1 cellular context compared by ENCODE assay signal in the genomic region with DNA sequence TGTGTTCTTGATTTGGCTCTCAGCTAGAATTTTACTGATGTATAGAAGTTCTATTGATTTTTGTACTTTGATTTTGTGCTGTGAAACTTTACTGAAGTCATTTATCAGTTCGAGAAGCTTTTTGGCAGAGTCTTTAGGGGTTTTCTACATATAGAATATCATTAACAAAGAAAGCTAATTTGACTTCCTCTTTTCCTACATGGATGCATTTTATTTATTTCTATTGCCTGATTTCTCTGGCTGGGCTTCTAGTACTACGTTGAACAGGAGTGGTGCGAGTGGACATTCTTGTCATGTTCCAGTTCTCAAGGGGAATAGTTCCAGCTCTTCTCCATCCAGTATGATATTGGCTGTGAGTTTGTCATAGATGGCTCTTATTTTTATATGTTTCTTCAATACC.
TF ChIP-seq lines count a peak whose summit lies in the region.

No MANE protein-coding gene starts in this region.

TF ChIP-seq in GM12878, 131 proteins besides CTCF, POLR2A, EP300 and RAD21 (continued from another document):
- TF ChIP-seq, protein P1, sequence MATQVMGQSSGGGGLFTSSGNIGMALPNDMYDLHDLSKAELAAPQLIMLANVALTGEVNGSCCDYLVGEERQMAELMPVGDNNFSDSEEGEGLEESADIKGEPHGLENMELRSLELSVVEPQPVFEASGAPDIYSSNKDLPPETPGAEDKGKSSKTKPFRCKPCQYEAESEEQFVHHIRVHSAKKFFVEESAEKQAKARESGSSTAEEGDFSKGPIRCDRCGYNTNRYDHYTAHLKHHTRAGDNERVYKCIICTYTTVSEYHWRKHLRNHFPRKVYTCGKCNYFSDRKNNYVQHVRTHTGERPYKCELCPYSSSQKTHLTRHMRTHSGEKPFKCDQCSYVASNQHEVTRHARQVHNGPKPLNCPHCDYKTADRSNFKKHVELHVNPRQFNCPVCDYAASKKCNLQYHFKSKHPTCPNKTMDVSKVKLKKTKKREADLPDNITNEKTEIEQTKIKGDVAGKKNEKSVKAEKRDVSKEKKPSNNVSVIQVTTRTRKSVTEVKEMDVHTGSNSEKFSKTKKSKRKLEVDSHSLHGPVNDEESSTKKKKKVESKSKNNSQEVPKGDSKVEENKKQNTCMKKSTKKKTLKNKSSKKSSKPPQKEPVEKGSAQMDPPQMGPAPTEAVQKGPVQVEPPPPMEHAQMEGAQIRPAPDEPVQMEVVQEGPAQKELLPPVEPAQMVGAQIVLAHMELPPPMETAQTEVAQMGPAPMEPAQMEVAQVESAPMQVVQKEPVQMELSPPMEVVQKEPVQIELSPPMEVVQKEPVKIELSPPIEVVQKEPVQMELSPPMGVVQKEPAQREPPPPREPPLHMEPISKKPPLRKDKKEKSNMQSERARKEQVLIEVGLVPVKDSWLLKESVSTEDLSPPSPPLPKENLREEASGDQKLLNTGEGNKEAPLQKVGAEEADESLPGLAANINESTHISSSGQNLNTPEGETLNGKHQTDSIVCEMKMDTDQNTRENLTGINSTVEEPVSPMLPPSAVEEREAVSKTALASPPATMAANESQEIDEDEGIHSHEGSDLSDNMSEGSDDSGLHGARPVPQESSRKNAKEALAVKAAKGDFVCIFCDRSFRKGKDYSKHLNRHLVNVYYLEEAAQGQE (IDR thresholded peaks at IDR 0.05; ENCODE audit: low read depth, low read length): no peak
- TF ChIP-seq MLLT1 (IDR thresholded peaks at IDR 0.05) (no peak), CEBPB (IDR thresholded peaks at IDR 0.05; ENCODE audit: borderline replicate concordance in 1 of 2, low read depth in 2 of 2, low read length in 2 of 2) (no peak), TCF12 (IDR thresholded peaks at IDR 0.05; ENCODE audit: low read depth, low read length) (no peak), FOXM1 (IDR thresholded peaks at IDR 0.05; ENCODE audit: low read depth, low read length) (no peak), EED (IDR thresholded peaks at IDR 0.05; ENCODE audit: low read depth) (no peak), CHD4 (IDR thresholded peaks at IDR 0.05) (no peak), YY1 (IDR thresholded peaks at IDR 0.05; ENCODE audit: low read depth, low read length) (no peak), ASH2L (IDR thresholded peaks at IDR 0.05; ENCODE audit: borderline replicate concordance, low read depth) (no peak), SPI1 (IDR thresholded peaks at IDR 0.05; ENCODE audit: borderline replicate concordance, insufficient read depth, low read depth, low read length) (peak; percentile 63; the same call in 1 of the 2 replicates), MEF2B (IDR thresholded peaks at IDR 0.05; ENCODE audit: partially characterized antibody, poor library complexity, severe bottlenecking) (no peak), CEBPZ (IDR thresholded peaks at IDR 0.05; ENCODE audit: low read depth, low read length) (no peak), MEF2A (IDR thresholded peaks at IDR 0.05; ENCODE audit: insufficient read depth, low read depth, low read length) (no peak), CBX3 (IDR thresholded peaks at IDR 0.05; ENCODE audit: borderline replicate concordance, low read depth) (no peak), EZH2 (IDR thresholded peaks at IDR 0.05; ENCODE audit: borderline replicate concordance, control insufficient read depth, low read depth, low read length) (no peak), IRF4 (IDR thresholded peaks at IDR 0.05; ENCODE audit: low read depth, low read length) (no peak), ZNF687 (IDR thresholded peaks at IDR 0.05) (0 out of 2 replicates have a peak, but pooled peaks have one; percentile 17), NRF1 (conservative IDR thresholded peaks at IDR 0.05; ENCODE audit: low read depth, low read length) (no peak), ESRRA (IDR thresholded peaks at IDR 0.05; ENCODE audit: low read length) (no peak), SMAD5 (IDR thresholded peaks at IDR 0.05; ENCODE audit: low read depth) (no peak)
- TF ChIP-seq, protein P2, sequence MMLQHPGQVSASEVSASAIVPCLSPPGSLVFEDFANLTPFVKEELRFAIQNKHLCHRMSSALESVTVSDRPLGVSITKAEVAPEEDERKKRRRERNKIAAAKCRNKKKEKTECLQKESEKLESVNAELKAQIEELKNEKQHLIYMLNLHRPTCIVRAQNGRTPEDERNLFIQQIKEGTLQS (IDR thresholded peaks at IDR 0.05; ENCODE audit: borderline replicate concordance, extremely low read depth, low read depth, low read length): no peak
- TF ChIP-seq, protein P3, sequence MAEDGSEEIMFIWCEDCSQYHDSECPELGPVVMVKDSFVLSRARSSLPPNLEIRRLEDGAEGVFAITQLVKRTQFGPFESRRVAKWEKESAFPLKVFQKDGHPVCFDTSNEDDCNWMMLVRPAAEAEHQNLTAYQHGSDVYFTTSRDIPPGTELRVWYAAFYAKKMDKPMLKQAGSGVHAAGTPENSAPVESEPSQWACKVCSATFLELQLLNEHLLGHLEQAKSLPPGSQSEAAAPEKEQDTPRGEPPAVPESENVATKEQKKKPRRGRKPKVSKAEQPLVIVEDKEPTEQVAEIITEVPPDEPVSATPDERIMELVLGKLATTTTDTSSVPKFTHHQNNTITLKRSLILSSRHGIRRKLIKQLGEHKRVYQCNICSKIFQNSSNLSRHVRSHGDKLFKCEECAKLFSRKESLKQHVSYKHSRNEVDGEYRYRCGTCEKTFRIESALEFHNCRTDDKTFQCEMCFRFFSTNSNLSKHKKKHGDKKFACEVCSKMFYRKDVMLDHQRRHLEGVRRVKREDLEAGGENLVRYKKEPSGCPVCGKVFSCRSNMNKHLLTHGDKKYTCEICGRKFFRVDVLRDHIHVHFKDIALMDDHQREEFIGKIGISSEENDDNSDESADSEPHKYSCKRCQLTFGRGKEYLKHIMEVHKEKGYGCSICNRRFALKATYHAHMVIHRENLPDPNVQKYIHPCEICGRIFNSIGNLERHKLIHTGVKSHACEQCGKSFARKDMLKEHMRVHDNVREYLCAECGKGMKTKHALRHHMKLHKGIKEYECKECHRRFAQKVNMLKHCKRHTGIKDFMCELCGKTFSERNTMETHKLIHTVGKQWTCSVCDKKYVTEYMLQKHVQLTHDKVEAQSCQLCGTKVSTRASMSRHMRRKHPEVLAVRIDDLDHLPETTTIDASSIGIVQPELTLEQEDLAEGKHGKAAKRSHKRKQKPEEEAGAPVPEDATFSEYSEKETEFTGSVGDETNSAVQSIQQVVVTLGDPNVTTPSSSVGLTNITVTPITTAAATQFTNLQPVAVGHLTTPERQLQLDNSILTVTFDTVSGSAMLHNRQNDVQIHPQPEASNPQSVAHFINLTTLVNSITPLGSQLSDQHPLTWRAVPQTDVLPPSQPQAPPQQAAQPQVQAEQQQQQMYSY (CRISPR knock-in tag; IDR thresholded peaks at IDR 0.05): no peak
